In the genomic region with DNA sequence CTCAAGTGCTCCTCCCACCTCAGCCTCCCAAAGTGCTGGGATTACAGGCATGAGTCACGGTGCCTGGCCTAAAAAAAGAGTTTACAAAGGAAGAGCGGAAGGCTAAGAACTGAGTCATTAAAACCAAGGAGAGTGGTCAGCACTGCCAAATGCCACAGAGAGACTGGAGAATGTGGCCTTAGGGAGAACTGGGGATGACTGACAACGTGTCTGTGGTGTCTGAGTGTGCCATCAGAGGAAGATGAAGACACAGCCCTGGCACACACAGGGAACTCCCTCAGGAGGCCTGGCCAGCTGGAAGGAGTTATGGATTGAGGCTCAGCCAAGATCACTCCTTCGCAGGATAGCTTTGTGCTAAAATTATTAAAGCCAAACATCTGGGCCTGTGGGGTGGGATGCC, we compare ENCODE assay signal across 10 cellular contexts. TPM values are rescaled to one million over a fixed set of nuclear protein-coding genes. Genes with fewer than 3 reads are reported as not detected.
DNase-seq lines count a peak whose midpoint lies in the region; ATAC-seq, FAIRE-seq and TF ChIP-seq lines count a peak whose summit lies in the region.
"Had no signal": no experiment of that assay in that cellular context is flagged by ENCODE, and none has a peak within 500 bp of the region (broad histone marks: within the 10 kb centered on the region; RNA-seq: fewer than 3 reads in every experiment).

No MANE protein-coding gene starts in this region.

- no peaks in the 10 kb centered on the region for H3K9me3 Mint-ChIP-seq in astrocyte (ENCODE audit: unreplicated experiment)

- ATAC-seq in HG02571 (IDR thresholded peaks at IDR 0.05; ENCODE audit: unreplicated experiment), result no peak
- no peak for ATAC-seq in HG03521 (IDR thresholded peaks at IDR 0.05; ENCODE audit: unreplicated experiment)

- no peak for TF ChIP-seq CTCF in A673 (conservative IDR thresholded peaks at IDR 0.05; ENCODE audit: low read depth, low read length)
- no peak for TF ChIP-seq CTCF in astrocyte (IDR thresholded peaks at IDR 0.05; ENCODE audit: insufficient read depth, low read depth, low read length)

- peak; percentile 61 for DNase-seq in A673 (ENCODE audit: low spot score)
- DNase-seq in HT1080 (ENCODE audit: low read depth), result peak; percentile 100
- peak; percentile 97 for DNase-seq in astrocyte (ENCODE audit: low read depth)
- DNase-seq in iPS-NIHi7 (ENCODE audit: extremely low spot score), result peak; percentile 35
- DNase-seq in NCI-H524 treated with DMSO at 0.1 percent for 48 hours (lab: John Stamatoyannopoulos, UW), result no peak
- no peak for DNase-seq in H7
- DNase-seq: CD4-positive, alpha-beta memory T cell had no signal

- no peaks in the 10 kb centered on the region for H3K79me2 ChIP-seq in astrocyte (ENCODE audit: insufficient read depth, low read length)
- H3K79me2 ChIP-seq: parathyroid adenoma had no signal

- H3K27me3 ChIP-seq in A673 (replicated peaks; ENCODE audit: insufficient read depth, low read depth, low read length, poor library complexity), result peaks cover 15% of the 10 kb centered on the region
- peaks cover 24% of the 10 kb centered on the region for H3K27me3 ChIP-seq in astrocyte (ENCODE audit: insufficient read depth, low read length)
- peaks cover 26% of the 10 kb centered on the region for H3K27me3 ChIP-seq in H7 (ENCODE audit: control insufficient read depth, insufficient read depth, low read length)

- no peak overlapping the region for H3K4me3 ChIP-seq in A673 (ENCODE audit: low read depth, low read length, poor library complexity, severe bottlenecking)
- H3K4me3 ChIP-seq in astrocyte (ENCODE audit: insufficient read depth, low read depth, low read length), result no peak overlapping the region
- H3K4me3 ChIP-seq in H7 (ENCODE audit: insufficient read depth, low read depth, low read length), result no peak overlapping the region

- H3K36me3 Mint-ChIP-seq in astrocyte (ENCODE audit: low read depth, unreplicated experiment), result no peaks in the 10 kb centered on the region

- H3K4me2 ChIP-seq in astrocyte (ENCODE audit: low read length), result peak overlapping the region; percentile 66

- H3K27ac Mint-ChIP-seq in astrocyte (ENCODE audit: unreplicated experiment), result peak overlapping the region; percentile 63
- H3K27ac Mint-ChIP-seq: CD4-positive, alpha-beta memory T cell had no signal

- BruUV-seq in A673 (replicated peaks; lab: Mats Ljungman, UMichigan), result no TSS peak

- CTCF ChIA-PET in A673 (lab: Charles Lee), result no interaction called here

- FAIRE-seq in astrocyte (lab: Jason Lieb, UNC), result peak; percentile 79

- H4K20me1 ChIP-seq in astrocyte (ENCODE audit: insufficient read depth, low read length), result peaks cover 14% of the 10 kb centered on the region

- POLR2A ChIA-PET in A673 (lab: Charles Lee; ENCODE audit: low non-redundant PET), result no interaction called here

- H3K9me3 ChIP-seq in A673 (ENCODE audit: low read depth, low read length, poor library complexity, severe bottlenecking) (no peaks in the 10 kb centered on the region), astrocyte (ENCODE audit: insufficient read depth, low read depth, low read length) (no peaks in the 10 kb centered on the region)

- H2AFZ ChIP-seq in astrocyte (ENCODE audit: low read depth, low read length), result no peak overlapping the region
- H2AFZ ChIP-seq: parathyroid adenoma had no signal

- H3K4me1 Mint-ChIP-seq in astrocyte (ENCODE audit: low read depth, unreplicated experiment), result peaks cover 16% of the 10 kb centered on the region

- no peak overlapping the region for H3K9ac ChIP-seq in astrocyte (ENCODE audit: low read length)
- H3K9ac ChIP-seq: parathyroid adenoma had no signal

- H3K27ac ChIP-seq in A673 (ENCODE audit: low read depth, low read length, poor library complexity, severe bottlenecking), result no peak overlapping the region
- H3K27ac ChIP-seq in astrocyte (ENCODE audit: low read depth, low read length), result peak overlapping the region; percentile 15
- H3K27ac ChIP-seq: parathyroid adenoma had no signal

- H3K4me3 Mint-ChIP-seq in astrocyte (ENCODE audit: unreplicated experiment), result no peak overlapping the region
- H3K4me3 Mint-ChIP-seq: CD4-positive, alpha-beta memory T cell had no signal

- H3K36me3 ChIP-seq in A673 (ENCODE audit: insufficient read depth, low read length, poor library complexity, severe bottlenecking) (no peaks in the 10 kb centered on the region), astrocyte (ENCODE audit: insufficient read depth, low read length) (no peaks in the 10 kb centered on the region), H7 (replicated peaks; ENCODE audit: control insufficient read depth, insufficient read depth, low read length) (no peaks in the 10 kb centered on the region)

- intact Hi-C loops in A673 (cut with micrococcal nuclease; ENCODE audit: unreplicated experiment), result no loop called here

- H3K4me1 ChIP-seq in A673 (ENCODE audit: insufficient read depth, low read length, poor library complexity, severe bottlenecking), result peaks cover 17% of the 10 kb centered on the region
- H3K4me1 ChIP-seq in astrocyte (ENCODE audit: insufficient read depth, low read length), result peaks cover 19% of the 10 kb centered on the region

- H3K27me3 Mint-ChIP-seq in astrocyte (ENCODE audit: low read depth, unreplicated experiment), result peaks cover 20% of the 10 kb centered on the region

RNA-seq across cellular contexts. Expression of a gene that starts 3.9 kb away (rescaled TPM):
- 14.1 and 16.2 TPM in 2 replicates for total RNA-seq in A673 (2021)
- not detected in 2 replicates for total RNA-seq in HT1080 (2014; rRNA removed; shearing (Covaris generic))
- not detected in 2 replicates for polyA plus RNA-seq in HT1080 (2015; cell fraction: cytosol; rRNA removed)
- not detected in 2 replicates for polyA plus RNA-seq in HT1080 (2015; cell fraction: nucleus; rRNA removed)
- total RNA-seq in astrocyte, result 26.9 and 39.6 TPM in 2 replicates
- 25.0 and 29.5 TPM in 2 replicates for total RNA-seq in H7 (2014; rRNA removed; shearing (Covaris generic))
- total RNA-seq: CD4-positive, alpha-beta memory T cell had no signal
- polyA plus RNA-seq: CD4-positive, alpha-beta memory T cell had no signal

RNA-seq across cellular contexts. Expression of a gene that starts 27.3 kb away (rescaled TPM):
- total RNA-seq in A673 (2021), result not detected in 2 replicates
- total RNA-seq in HT1080 (2014; rRNA removed; shearing (Covaris generic)), result not detected in 2 replicates
- polyA plus RNA-seq in HT1080 (2015; cell fraction: cytosol; rRNA removed), result 0.03 TPM in 1 of 2 replicates, not detected in the other
- polyA plus RNA-seq in HT1080 (2015; cell fraction: nucleus; rRNA removed), result 0.09 TPM in 1 of 2 replicates, not detected in the other
- total RNA-seq in astrocyte, result not detected in 2 replicates
- total RNA-seq in H7 (2014; rRNA removed; shearing (Covaris generic)), result not detected in 2 replicates
- total RNA-seq: CD4-positive, alpha-beta memory T cell had no signal
- polyA plus RNA-seq: CD4-positive, alpha-beta memory T cell had no signal

Comparison
In these comparisons a context has a peak if more than half of its experiments do, and no peak if none do; other contexts are left out.
1. DNase-seq: peak in A673 (single experiment), HT1080 (single experiment), astrocyte (single experiment) and iPS-NIHi7 (single experiment); none in NCI-H524 treated with DMSO at 0.1 percent for 48 hours (single experiment) and H7 (single experiment).
2. RNA of a gene that starts 3.9 kb away (total RNA-seq): 26.9 to 39.6 TPM in astrocyte, 25.0 to 29.5 TPM in H7 and 14.1 to 16.2 TPM in A673; not detected in HT1080; every median in the first group is over 10 times any median in the second.